Comparison of ENCODE assay signal across 17 cellular contexts in the genomic region with DNA sequence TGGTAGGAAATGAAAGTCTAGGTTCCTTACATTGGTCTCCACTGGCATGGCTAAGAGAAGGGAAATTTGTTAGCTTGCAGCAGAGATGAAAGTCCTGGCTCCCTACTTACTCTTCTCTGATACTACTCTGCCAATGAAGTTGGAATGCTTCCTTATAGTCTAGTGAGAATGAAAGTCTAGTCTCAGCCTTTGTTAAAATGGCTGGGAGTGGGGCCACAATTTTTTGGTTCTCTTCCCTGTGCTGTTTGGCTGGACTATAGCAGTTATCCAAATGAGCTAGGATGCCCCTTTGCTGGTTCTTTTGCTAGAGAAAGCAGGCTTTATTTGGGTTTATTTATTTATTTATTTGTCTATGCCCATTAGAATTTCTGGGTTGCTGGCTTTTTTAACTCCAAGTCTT.
DNase-seq lines count a peak whose midpoint lies in the region; ATAC-seq lines count a peak whose summit lies in the region.
"Had no signal": no experiment of that assay in that cellular context is flagged by ENCODE, and none has a peak within 500 bp of the region (broad histone marks: within the 10 kb centered on the region; RNA-seq: fewer than 3 reads in every experiment).

No MANE protein-coding gene starts in this region.

- CTCF ChIA-PET in activated CD8-positive, alpha-beta T cell treated with anti-CD3 and anti-CD28 coated beads, Interleukin-2, amount 10 ng/mL, durations not matched to agents 7 days and 5 days (lab: Charles Lee) = no interaction called here

- in situ Hi-C loops in G401 (cut with HindIII; ENCODE audit: low sequenced_read_pairs) = no loop called here

- H3K4me3 Mint-ChIP-seq in activated CD8-positive, alpha-beta T cell treated with anti-CD3 and anti-CD28 coated beads, Interleukin-2, amount 10 ng/mL, durations not matched to agents 7 days and 5 days = no peak overlapping the region
- H3K4me3 Mint-ChIP-seq: CD14-positive monocyte; CD4-positive, alpha-beta T cell; CD8-positive, alpha-beta memory T cell; GM23338; H9 had no signal

- no peaks in the 10 kb centered on the region for H3K9me3 Mint-ChIP-seq in activated CD8-positive, alpha-beta T cell treated with anti-CD3 and anti-CD28 coated beads, Interleukin-2, amount 10 ng/mL, durations not matched to agents 7 days and 5 days (ENCODE audit: insufficient read depth)
- H3K9me3 Mint-ChIP-seq: GM23338, H9 had no signal

- no peak overlapping the region for H3K27ac Mint-ChIP-seq in activated CD8-positive, alpha-beta T cell treated with anti-CD3 and anti-CD28 coated beads, Interleukin-2, amount 10 ng/mL, durations not matched to agents 7 days and 5 days
- H3K27ac Mint-ChIP-seq: CD4-positive, alpha-beta T cell; CD8-positive, alpha-beta memory T cell; GM23338; H9 had no signal

- ATAC-seq in GM18502 (IDR thresholded peaks at IDR 0.05; ENCODE audit: poor library complexity, unreplicated experiment) = no peak
- no peak for ATAC-seq in activated CD8-positive, alpha-beta T cell treated with anti-CD3 and anti-CD28 coated beads, Interleukin-2, amount 10 ng/mL, durations not matched to agents 7 days and 5 days
- no peak for ATAC-seq in GM19351 (IDR thresholded peaks at IDR 0.05; ENCODE audit: unreplicated experiment)
- ATAC-seq: GM23338, HCT116 had no signal

- DNase-seq in G401 (ENCODE audit: low spot score) (peak; percentile 18), globus pallidus (ENCODE audit: low spot score) (peak; percentile 63), medulla oblongata (ENCODE audit: extremely low spot score) (peak; percentile 75), pons (ENCODE audit: low spot score) (peak; percentile 58), T-helper 2 cell (no peak)
- no peak for DNase-seq in activated CD8-positive, alpha-beta T cell treated with anti-CD3 and anti-CD28 coated beads, Interleukin-2, amount 10 ng/mL, durations not matched to agents 7 days and 5 days
- DNase-seq: BE2C; CD4-positive, alpha-beta T cell; CD8-positive, alpha-beta memory T cell; DMS53; DMS79 treated with DMSO at 0.1 percent for 48 hours; H9 had no signal

- no peaks in the 10 kb centered on the region for H3K36me3 Mint-ChIP-seq in activated CD8-positive, alpha-beta T cell treated with anti-CD3 and anti-CD28 coated beads, Interleukin-2, amount 10 ng/mL, durations not matched to agents 7 days and 5 days (ENCODE audit: low read depth)
- H3K36me3 Mint-ChIP-seq: CD14-positive monocyte; CD8-positive, alpha-beta memory T cell had no signal

- H3K4me1 Mint-ChIP-seq in activated CD8-positive, alpha-beta T cell treated with anti-CD3 and anti-CD28 coated beads, Interleukin-2, amount 10 ng/mL, durations not matched to agents 7 days and 5 days (ENCODE audit: low read depth) = no peaks in the 10 kb centered on the region
- H3K4me1 Mint-ChIP-seq: CD14-positive monocyte; CD8-positive, alpha-beta memory T cell; GM23338; H9 had no signal

- no peaks in the 10 kb centered on the region for H3K27me3 Mint-ChIP-seq in activated CD8-positive, alpha-beta T cell treated with anti-CD3 and anti-CD28 coated beads, Interleukin-2, amount 10 ng/mL, durations not matched to agents 7 days and 5 days (ENCODE audit: low read depth)
- H3K27me3 Mint-ChIP-seq: CD4-positive, alpha-beta T cell had no signal

- POLR2A ChIA-PET in activated CD8-positive, alpha-beta T cell treated with anti-CD3 and anti-CD28 coated beads, Interleukin-2, amount 10 ng/mL, durations not matched to agents 7 days and 5 days (lab: Charles Lee) = no interaction called here

Comparison
In these comparisons a context has a peak if more than half of its experiments do, and no peak if none do; other contexts are left out.
1. DNase-seq: peak in G401 (single experiment), globus pallidus (single experiment), medulla oblongata (single experiment) and pons (single experiment); none in activated CD8-positive, alpha-beta T cell treated with anti-CD3 and anti-CD28 coated beads, Interleukin-2, amount 10 ng/mL, durations not matched to agents 7 days and 5 days (single experiment) and T-helper 2 cell (0 of 5).